In genomic region chr14:23070262-23071129, GRCh38 we compare ENCODE assay signal across 8 cellular contexts. TPM values are rescaled to one million over a fixed set of nuclear protein-coding genes. Genes with fewer than 3 reads are reported as not detected.
DNase-seq lines count a peak whose midpoint lies in the region; ATAC-seq and TF ChIP-seq lines count a peak whose summit lies in the region.

No MANE protein-coding gene starts in this region.

- H3K4me1 Mint-ChIP-seq in activated B cell treated with CpG ODN at 0.5 μM for 24 hours, result peaks cover 36% of the 10 kb centered on the region

- WGBS in aorta, 2 donors, result 10 to 11% methylated on average over 10 of the region's 10 CpGs

- H3K36me3 Mint-ChIP-seq in activated B cell treated with CpG ODN at 0.5 μM for 24 hours (ENCODE audit: low read depth), result peaks cover 78% of the 10 kb centered on the region

- TF ChIP-seq CTCF in GM13977 (IDR thresholded peaks at IDR 0.05; ENCODE audit: extremely low read depth, insufficient read depth, missing control alignments), result no peak
- no peak for TF ChIP-seq CTCF in activated B cell treated with CpG ODN at 0.5 μM for 24 hours (IDR thresholded peaks at IDR 0.05)
- no peak for TF ChIP-seq CTCF in foreskin keratinocyte (conservative IDR thresholded peaks at IDR 0.05)

- no peaks in the 10 kb centered on the region for H3K9me3 ChIP-seq in aorta (ENCODE audit: control insufficient read depth, low read length)

- H3K27me3 ChIP-seq in foreskin keratinocyte, result no peaks in the 10 kb centered on the region
- H3K27me3 ChIP-seq in aorta (ENCODE audit: control insufficient read depth in 1 of 2, insufficient read depth in 2 of 2, low read length in 1 of 2), result no peaks in the 10 kb centered on the region

- CTCF ChIA-PET in activated B cell treated with CpG ODN at 0.5 μM for 24 hours (lab: Charles Lee), result interaction anchor here (1.0 to 3.3 kb wide), 11 partner anchors 8 to 310 kb away, joined by 3 to 15 read pairs (median 3); partner anchors contain the start of genes CDH24 and CIROP

- H3K9me3 Mint-ChIP-seq in activated B cell treated with CpG ODN at 0.5 μM for 24 hours, result no peaks in the 10 kb centered on the region

- in situ Hi-C loops in GM13977 (cut with MboI; ENCODE audit: low pct_unique_long_range_greater_than_20kb, low sequenced_read_pairs, unreplicated experiment), result no loop called here

- DNase-seq in GM13977 (ENCODE audit: low spot score) (peak; percentile 11), activated B cell treated with CpG ODN at 0.5 μM for 24 hours (no peak), foreskin keratinocyte (no peak), NCI-H524 treated with DMSO at 0.1 percent for 48 hours (lab: John Stamatoyannopoulos, UW) (no peak), NCI-H774 (lab: John Stamatoyannopoulos, UW) (no peak), C1 segment of cervical spinal cord (lab: John Stamatoyannopoulos, UW) (no peak), aorta (no peak)

- intact Hi-C loops in activated B cell treated with CpG ODN at 0.5 μM for 24 hours (cut with micrococcal nuclease), result loop anchor here (1.0 kb wide), 1 partner anchor 24 kb away; no protein-coding TSS in a partner anchor
- intact Hi-C loops in aorta (cut with DNase I), result no loop called here

- H3K4me3 ChIP-seq in skin epidermis, result peak overlapping the region; percentile 44 to 61 (median 59)
- peak overlapping the region in 1 of 2 donors; percentile 59 for H3K4me3 ChIP-seq in aorta (ENCODE audit: low read length in 2 of 2)

- H3K27ac ChIP-seq in foreskin keratinocyte, result peak overlapping the region; percentile 91
- H3K27ac ChIP-seq in skin epidermis, result peak overlapping the region in 20 of 21 experiments; percentile 54 to 91 (median 81)
- no peak overlapping the region for H3K27ac ChIP-seq in aorta (ENCODE audit: low read depth in 1 of 2, low read length in 2 of 2)

- peak overlapping the region; percentile 98 for H3K4me3 Mint-ChIP-seq in activated B cell treated with CpG ODN at 0.5 μM for 24 hours

- no peaks in the 10 kb centered on the region for H3K27me3 Mint-ChIP-seq in activated B cell treated with CpG ODN at 0.5 μM for 24 hours

- peaks cover 4 to 7% of the 10 kb centered on the region in 2 donors for H3K36me3 ChIP-seq in aorta (ENCODE audit: control insufficient read depth in 1 of 2, insufficient read depth in 2 of 2, low read length in 1 of 2)

- H3K27ac Mint-ChIP-seq in activated B cell treated with CpG ODN at 0.5 μM for 24 hours, result peak overlapping the region; percentile 92

- POLR2A ChIA-PET in activated B cell treated with CpG ODN at 0.5 μM for 24 hours (lab: Charles Lee), result interaction anchor here (0.5 to 4.0 kb wide), 4 partner anchors 8 to 32 kb away, joined by 6 to 36 read pairs (median 6); partner anchors contain the start of genes ACIN1 and C14orf119

- H3K4me1 ChIP-seq in foreskin keratinocyte, result peaks cover 8% of the 10 kb centered on the region
- no peaks in the 10 kb centered on the region for H3K4me1 ChIP-seq in aorta (ENCODE audit: control insufficient read depth in 1 of 2, insufficient read depth in 2 of 2, low read length in 2 of 2)

- ATAC-seq in activated B cell treated with CpG ODN at 0.5 μM for 24 hours (ENCODE audit: low read depth), result no peak
- no peak for ATAC-seq in foreskin keratinocyte
- ATAC-seq in aorta (ENCODE audit: low FRiP score), result no peak

RNA-seq across cellular contexts. Expression of gene CDH24, which starts 13.2 kb away (rescaled TPM):
- total RNA-seq in activated B cell treated with CpG ODN at 0.5 μM for 24 hours (0.73 and 1.3 TPM in 2 replicates), foreskin keratinocyte (7.1 and 8.5 TPM in 2 replicates), aorta (10 to 100 TPM in 1 of 2 donors, 1 to 10 TPM in 1; 3.4 to 11.4 TPM)
- polyA plus RNA-seq in foreskin keratinocyte (7.6 and 10.3 TPM in 2 replicates), aorta (1 to 10 TPM in 1 of 2 donors, not detected in 1; 4.1 TPM)

RNA-seq across cellular contexts. Expression of gene ACIN1, which starts 24.4 kb away (rescaled TPM):
- total RNA-seq in activated B cell treated with CpG ODN at 0.5 μM for 24 hours (238 and 263 TPM in 2 replicates), foreskin keratinocyte (101 and 112 TPM in 2 replicates), aorta (100 to 1,000 TPM; 134 to 183 TPM)
- polyA plus RNA-seq in foreskin keratinocyte (74.5 and 82.6 TPM in 2 replicates), aorta (100 to 1,000 TPM in 1 of 2 donors, 10 to 100 TPM in 1; 34.1 to 147 TPM)

RNA-seq across cellular contexts. Expression of gene C14orf119, which starts 24.8 kb away (rescaled TPM):
- 35.3 and 36.0 TPM in 2 replicates for total RNA-seq in activated B cell treated with CpG ODN at 0.5 μM for 24 hours
- 76.7 and 80.2 TPM in 2 replicates for total RNA-seq in foreskin keratinocyte
- polyA plus RNA-seq in foreskin keratinocyte, result 86.6 and 91.2 TPM in 2 replicates
- total RNA-seq in aorta, result 10 to 100 TPM; 37.6 to 41.4 TPM
- polyA plus RNA-seq in aorta, result 10 to 100 TPM; 27.8 to 32.2 TPM

RNA-seq across cellular contexts. Expression of gene PSMB11, which starts 28.5 kb away (rescaled TPM):
- total RNA-seq in activated B cell treated with CpG ODN at 0.5 μM for 24 hours (not detected in 2 replicates), foreskin keratinocyte (not detected in 2 replicates), aorta (not detected)
- polyA plus RNA-seq in foreskin keratinocyte (not detected in 2 replicates), aorta (not detected)

RNA-seq across cellular contexts. Expression of gene CIROP, which starts 34.3 kb away (rescaled TPM):
- not detected in 2 replicates for total RNA-seq in activated B cell treated with CpG ODN at 0.5 μM for 24 hours
- total RNA-seq in foreskin keratinocyte, result not detected in 2 replicates
- polyA plus RNA-seq in foreskin keratinocyte, result not detected in 2 replicates
- under 1 TPM in 1 of 2 donors, not detected in 1; 0.18 TPM for total RNA-seq in aorta
- not detected for polyA plus RNA-seq in aorta

Comparison
In these comparisons a context has a peak if more than half of its experiments do, and no peak if none do; other contexts are left out.
1. H3K27ac ChIP-seq: peak in foreskin keratinocyte (single experiment) and skin epidermis (20 of 21); none in aorta (0 of 2).